ENCODE assay signal across 25 cellular contexts in genomic region chr12:125124320-125124966, GRCh38. TPM values are rescaled to one million over a fixed set of nuclear protein-coding genes. Genes with fewer than 3 reads are reported as not detected.
DNase-seq lines count a peak whose midpoint lies in the region; TF ChIP-seq lines count a peak whose summit lies in the region.
"Had no signal": no experiment of that assay in that cellular context is flagged by ENCODE, and none has a peak within 500 bp of the region (broad histone marks: within the 10 kb centered on the region; RNA-seq: fewer than 3 reads in every experiment).

No MANE protein-coding gene starts in this region.

- H3K27ac ChIP-seq in OCI-LY7 (ENCODE audit: low read depth, low read length, poor library complexity, severe bottlenecking) (peak overlapping the region; percentile 38), esophagus squamous epithelium (peak overlapping the region in 3 of 4 donors; percentile 10 to 48 (median 17)), trophoblast cell (ENCODE audit: low read depth, low read length) (no peak overlapping the region)
- H3K27ac ChIP-seq: GM23248, left ventricle myocardium inferior, neutrophil had no signal

- no peaks in the 10 kb centered on the region for H4K20me1 ChIP-seq in OCI-LY7 (ENCODE audit: insufficient read depth, low read length)

- H3K4ac ChIP-seq in trophoblast cell (ENCODE audit: low read depth, low read length): no peak overlapping the region

- CTCF ChIA-PET in Caco-2 (lab: Charles Lee): no interaction called here
- CTCF ChIA-PET in OCI-LY7 (lab: Charles Lee; ENCODE audit: unreplicated experiment): interaction anchor here (0.7 kb wide), 1 partner anchor 58 kb away, joined by 3 read pairs; no protein-coding TSS in a partner anchor

- POLR2A ChIA-PET in Caco-2 (lab: Charles Lee) (no interaction called here), OCI-LY7 (lab: Charles Lee) (interaction anchor here (1.2 to 1.7 kb wide), 2 partner anchors 8 to 20 kb away, joined by 3 to 5 read pairs; no protein-coding TSS in a partner anchor)

- BruUV-seq in Caco-2 (replicated peaks; lab: Mats Ljungman, UMichigan) (no TSS peak), OCI-LY7 (replicated peaks; lab: Mats Ljungman, UMichigan) (no TSS peak)

- H4K12ac ChIP-seq in trophoblast cell (ENCODE audit: low read depth, low read length): no peak overlapping the region

- H3K9ac ChIP-seq in trophoblast cell (ENCODE audit: low read length): no peak overlapping the region
- H3K9ac ChIP-seq: GM23248 had no signal

- no peak overlapping the region for H2AK5ac ChIP-seq in trophoblast cell (ENCODE audit: low read length)

- no peak overlapping the region for H3K4me2 ChIP-seq in OCI-LY7 (ENCODE audit: low read length)
- no peak overlapping the region for H3K4me2 ChIP-seq in trophoblast cell (ENCODE audit: low read length)

- H3K27me3 Mint-ChIP-seq in Caco-2 (ENCODE audit: insufficient read depth, unreplicated experiment): no peaks in the 10 kb centered on the region
- no peaks in the 10 kb centered on the region for H3K27me3 Mint-ChIP-seq in neural crest cell (ENCODE audit: low read depth)
- H3K27me3 Mint-ChIP-seq: CD4-positive, alpha-beta T cell had no signal

- H3K27me3 ChIP-seq in Caco-2 (replicated peaks; ENCODE audit: control insufficient read depth, insufficient read depth, low read length) (no peaks in the 10 kb centered on the region), esophagus squamous epithelium (no peaks in the 10 kb centered on the region), trophoblast cell (ENCODE audit: insufficient read depth, low read length) (no peaks in the 10 kb centered on the region)
- H3K27me3 ChIP-seq: neutrophil had no signal

- H3K23ac ChIP-seq in trophoblast cell (ENCODE audit: low read length): no peak overlapping the region

- H3K9me3 Mint-ChIP-seq in Caco-2 (ENCODE audit: unreplicated experiment) (no peaks in the 10 kb centered on the region), neural crest cell (no peaks in the 10 kb centered on the region)
- H3K9me3 Mint-ChIP-seq: CD4-positive, alpha-beta T cell had no signal

- H3K9me3 ChIP-seq in Caco-2: no peaks in the 10 kb centered on the region
- H3K9me3 ChIP-seq in OCI-LY7 (ENCODE audit: low read length): no peaks in the 10 kb centered on the region
- H3K9me3 ChIP-seq in esophagus squamous epithelium: no peaks in the 10 kb centered on the region
- peaks cover 3% of the 10 kb centered on the region for H3K9me3 ChIP-seq in trophoblast cell (ENCODE audit: insufficient read depth, low read depth, low read length)
- H3K9me3 ChIP-seq: left ventricle myocardium inferior, neutrophil had no signal

- H3K36me3 Mint-ChIP-seq in Caco-2 (ENCODE audit: insufficient read depth, unreplicated experiment): peaks cover 40% of the 10 kb centered on the region
- peaks cover 15% of the 10 kb centered on the region for H3K36me3 Mint-ChIP-seq in neural crest cell (ENCODE audit: low read depth)

- H3K27ac Mint-ChIP-seq in Caco-2 (ENCODE audit: unreplicated experiment): peak overlapping the region; percentile 34
- peak overlapping the region; percentile 12 for H3K27ac Mint-ChIP-seq in neural crest cell (ENCODE audit: unreplicated experiment)
- H3K27ac Mint-ChIP-seq: activated CD8-positive, alpha-beta T cell treated with anti-CD3 and anti-CD28 coated beads, Interleukin-2, amount 10 ng/mL, durations not matched to agents 7 days and 5 days; CD4-positive, alpha-beta T cell had no signal

- H3K4me3 Mint-ChIP-seq in Caco-2 (ENCODE audit: unreplicated experiment) (no peak overlapping the region), neural crest cell (no peak overlapping the region)
- H3K4me3 Mint-ChIP-seq: activated CD8-positive, alpha-beta T cell treated with anti-CD3 and anti-CD28 coated beads, Interleukin-2, amount 10 ng/mL, durations not matched to agents 7 days and 5 days; CD4-positive, alpha-beta T cell had no signal

- intact Hi-C loops in Caco-2 (cut with micrococcal nuclease; ENCODE audit: unreplicated experiment) (no loop called here), OCI-LY7 (cut with micrococcal nuclease; ENCODE audit: unreplicated experiment) (no loop called here), esophagus squamous epithelium (cut with DNase I) (no loop called here)

- no peak overlapping the region for H2BK120ac ChIP-seq in trophoblast cell (ENCODE audit: insufficient read depth, low read length, poor library complexity)

- H2BK5ac ChIP-seq in trophoblast cell (ENCODE audit: low read depth, low read length, poor library complexity): no peak overlapping the region

- H3K79me2 ChIP-seq in OCI-LY7 (ENCODE audit: insufficient read depth, low read depth, low read length): no peaks in the 10 kb centered on the region
- no peaks in the 10 kb centered on the region for H3K79me2 ChIP-seq in trophoblast cell (ENCODE audit: control insufficient read depth, insufficient read depth, low read length, poor library complexity)

- no peak overlapping the region for H2AFZ ChIP-seq in OCI-LY7 (ENCODE audit: low read length)
- H2AFZ ChIP-seq in trophoblast cell (ENCODE audit: insufficient read depth, low read length, poor library complexity): no peak overlapping the region
- H2AFZ ChIP-seq: GM23248 had no signal

- no peak for TF ChIP-seq POLR2A in esophagus squamous epithelium (IDR thresholded peaks at IDR 0.05)

- no peaks in the 10 kb centered on the region for H3K4me1 ChIP-seq in Caco-2
- peaks cover 17% of the 10 kb centered on the region for H3K4me1 ChIP-seq in OCI-LY7 (ENCODE audit: insufficient read depth, low read length, poor library complexity, severe bottlenecking)
- peaks cover 0 to 15% (median 0%) of the 10 kb centered on the region in 3 donors for H3K4me1 ChIP-seq in esophagus squamous epithelium
- no peaks in the 10 kb centered on the region for H3K4me1 ChIP-seq in trophoblast cell (ENCODE audit: control insufficient read depth in 1 of 2, insufficient read depth in 2 of 2, low read length in 2 of 2)

- no peak for TF ChIP-seq CTCF in Caco-2 (IDR thresholded peaks at IDR 0.05; ENCODE audit: insufficient read depth in 1 of 2, low read depth in 1 of 2, low read length in 1 of 2, severe bottlenecking in 1 of 2, unreplicated experiment in 1 of 2)
- no peak for TF ChIP-seq CTCF in OCI-LY7 (conservative IDR thresholded peaks at IDR 0.05; ENCODE audit: low read length)
- TF ChIP-seq CTCF in esophagus squamous epithelium (IDR thresholded peaks at IDR 0.05): no peak
- TF ChIP-seq CTCF in neural crest cell (conservative IDR thresholded peaks at IDR 0.05): no peak

- H3K18ac ChIP-seq in trophoblast cell (ENCODE audit: low read length): no peak overlapping the region

- H3K79me1 ChIP-seq in trophoblast cell (ENCODE audit: low read length): no peaks in the 10 kb centered on the region

- H3K14ac ChIP-seq in trophoblast cell (ENCODE audit: low read length): no peak overlapping the region

- no peak overlapping the region for H4K91ac ChIP-seq in trophoblast cell (ENCODE audit: low read depth, low read length)

- DNase-seq in Caco-2: no peak
- DNase-seq in OCI-LY7 (ENCODE audit: low spot score): peak; percentile 25
- no peak for DNase-seq in esophagus squamous epithelium (lab: John Stamatoyannopoulos, UW)
- no peak for DNase-seq in neural crest cell (ENCODE audit: low read depth, low spot score)
- DNase-seq in NOMO-1 treated with DMSO at 0.1 percent for 48 hours (lab: John Stamatoyannopoulos, UW; ENCODE audit: unreplicated experiment): no peak
- DNase-seq in stimulated activated CD4-positive, alpha-beta T cell treated with anti-CD3 and anti-CD28 coated beads, Interleukin-4, amount 100 ng/mL, for 1 hour: no peak
- DNase-seq in SHP77 treated with DMSO at 0.1 percent for 48 hours (lab: John Stamatoyannopoulos, UW): no peak
- DNase-seq in trophoblast cell: no peak
- DNase-seq: activated CD4-positive, CD25-positive, alpha-beta regulatory T cell; activated CD8-positive, alpha-beta T cell treated with anti-CD3 and anti-CD28 coated beads, Interleukin-2, amount 10 ng/mL, durations not matched to agents 7 days and 5 days; activated naive CD4-positive, alpha-beta T cell treated with Interleukin-2 at 50 U/mL for 16 hours; activated T-cell treated with anti-CD3 and anti-CD28 coated beads, Interleukin-2, amount 50 U/mL, for 1 hour; amygdala; CD4-positive, alpha-beta T cell; central memory CD4-positive, alpha-beta T cell; DMS79 treated with DMSO at 0.1 percent for 48 hours; GM23248; KG1; left ventricle myocardium inferior; MV-4-11; NCI-H187 treated with DMSO at 0.1 percent for 48 hours; NCI-H226; stimulated activated CD4-positive, alpha-beta T cell treated with anti-CD3 and anti-CD28 coated beads, Interleukin-12 subunit alpha, Interleukin-12 subunit beta, amount 100 ng/mL, for 4 hours; T1000 had no signal

- H3K36me3 ChIP-seq in Caco-2 (ENCODE audit: control insufficient read depth, insufficient read depth, low read length): peaks cover 4% of the 10 kb centered on the region; the same call in 1 of the 2 replicates
- H3K36me3 ChIP-seq in OCI-LY7 (ENCODE audit: insufficient read depth, low read length): peaks cover 3% of the 10 kb centered on the region; the same call in 1 of the 2 replicates
- H3K36me3 ChIP-seq in esophagus squamous epithelium: peaks cover 0 to 99% (median 0%) of the 10 kb centered on the region in 3 donors
- peaks cover 10 to 18% of the 10 kb centered on the region in 2 experiments for H3K36me3 ChIP-seq in trophoblast cell (ENCODE audit: control insufficient read depth in 1 of 2, insufficient read depth in 2 of 2, low read length in 2 of 2)

- no peak overlapping the region for H4K8ac ChIP-seq in trophoblast cell (ENCODE audit: low read depth, low read length)

- H2BK12ac ChIP-seq in trophoblast cell (ENCODE audit: low read length): no peak overlapping the region

- H3K4me1 Mint-ChIP-seq in Caco-2 (ENCODE audit: low read depth, unreplicated experiment): no peaks in the 10 kb centered on the region
- peaks cover 17% of the 10 kb centered on the region for H3K4me1 Mint-ChIP-seq in neural crest cell

- 64 to 65% methylated on average over 10 of the region's 11 CpGs for WGBS in esophagus squamous epithelium, 2 donors
- WGBS in trophoblast cell (ENCODE audit: extremely low coverage, insufficient coverage, insufficient read length): no CpG with 5 or more reads among the region's 11 CpGs

- H3K9me2 ChIP-seq in OCI-LY7 (ENCODE audit: insufficient read depth, low read length): no peaks in the 10 kb centered on the region

- H3K4me3 ChIP-seq in Caco-2 (ENCODE audit: low read depth, low read length): no peak overlapping the region
- no peak overlapping the region for H3K4me3 ChIP-seq in OCI-LY7 (ENCODE audit: low read depth, low read length, poor library complexity, severe bottlenecking)
- H3K4me3 ChIP-seq in esophagus squamous epithelium: no peak overlapping the region
- no peak overlapping the region for H3K4me3 ChIP-seq in trophoblast cell (ENCODE audit: low read depth, low read length)
- H3K4me3 ChIP-seq: GM23248, left ventricle myocardium inferior had no signal

RNA-seq across cellular contexts. Expression of gene AACS, which starts 59.2 kb away (rescaled TPM):
- 31.3 and 31.8 TPM in 2 replicates for total RNA-seq in Caco-2 (2022)
- 10.2 and 12.0 TPM in 2 replicates for total RNA-seq in OCI-LY7 (2014; rRNA removed; shearing (Covaris generic))
- 24.6 and 26.3 TPM in 2 replicates for total RNA-seq in OCI-LY7 (2022)
- 10 to 100 TPM; 38.0 to 53.3 (median 44.3) TPM for total RNA-seq in esophagus squamous epithelium
- total RNA-seq in neural crest cell: 31.9 and 32.2 TPM in 2 replicates
- 10.6 and 10.7 TPM in 2 replicates for polyA plus RNA-seq in trophoblast cell (2013)
